1 cellular context compared by ENCODE assay signal in genomic region chr16:19885456-19886060, GRCh38.
TF ChIP-seq lines count a peak whose summit lies in the region.

No MANE protein-coding gene starts in this region.

TF ChIP-seq in WTC11, 78 proteins besides CTCF, POLR2A, EP300 and RAD21 (continued from another document):
- TF ChIP-seq STAT6 (CRISPR knock-in tag; conservative IDR thresholded peaks at IDR 0.05; ENCODE audit: low read depth) (no peak), ZNF138 (CRISPR knock-in tag; conservative IDR thresholded peaks at IDR 0.05) (0 out of 2 replicates have a peak, but pooled peaks have one; percentile 12)
